Comparison of ENCODE assay signal across 1 cellular context in genomic region chr3:15602146-15602536, GRCh38.
A peak's percentile ranks its signal among the peaks of the same experiment; 100 is the strongest.
TF ChIP-seq lines count a peak whose summit lies in the region.

No MANE protein-coding gene starts in this region.

TF ChIP-seq in HEK293, 187 proteins besides CTCF, POLR2A, EP300 and RAD21 (continued from another document):
- no peak for TF ChIP-seq PRDM4 (tag by site-specific recombination; IDR thresholded peaks at IDR 0.05)
- peak; percentile 98 for TF ChIP-seq ZNF600 (tag by site-specific recombination; IDR thresholded peaks at IDR 0.05)
- TF ChIP-seq ZNF701 (tag by site-specific recombination; IDR thresholded peaks at IDR 0.05) = no peak
- TF ChIP-seq ZNF335 (tag by site-specific recombination; conservative IDR thresholded peaks at IDR 0.05) = peak; percentile 15
- no peak for TF ChIP-seq ZNF2 (tag by site-specific recombination; IDR thresholded peaks at IDR 0.05)
- TF ChIP-seq KLF7 (tag by site-specific recombination; IDR thresholded peaks at IDR 0.05; ENCODE audit: borderline replicate concordance) = 0 out of 2 replicates have a peak, but pooled peaks have one; percentile 56
- no peak for TF ChIP-seq ZNF624 (tag by site-specific recombination; IDR thresholded peaks at IDR 0.05)
- no peak for TF ChIP-seq ZNF132 (tag by site-specific recombination; IDR thresholded peaks at IDR 0.05; ENCODE audit: borderline replicate concordance)
- TF ChIP-seq, protein P1, sequence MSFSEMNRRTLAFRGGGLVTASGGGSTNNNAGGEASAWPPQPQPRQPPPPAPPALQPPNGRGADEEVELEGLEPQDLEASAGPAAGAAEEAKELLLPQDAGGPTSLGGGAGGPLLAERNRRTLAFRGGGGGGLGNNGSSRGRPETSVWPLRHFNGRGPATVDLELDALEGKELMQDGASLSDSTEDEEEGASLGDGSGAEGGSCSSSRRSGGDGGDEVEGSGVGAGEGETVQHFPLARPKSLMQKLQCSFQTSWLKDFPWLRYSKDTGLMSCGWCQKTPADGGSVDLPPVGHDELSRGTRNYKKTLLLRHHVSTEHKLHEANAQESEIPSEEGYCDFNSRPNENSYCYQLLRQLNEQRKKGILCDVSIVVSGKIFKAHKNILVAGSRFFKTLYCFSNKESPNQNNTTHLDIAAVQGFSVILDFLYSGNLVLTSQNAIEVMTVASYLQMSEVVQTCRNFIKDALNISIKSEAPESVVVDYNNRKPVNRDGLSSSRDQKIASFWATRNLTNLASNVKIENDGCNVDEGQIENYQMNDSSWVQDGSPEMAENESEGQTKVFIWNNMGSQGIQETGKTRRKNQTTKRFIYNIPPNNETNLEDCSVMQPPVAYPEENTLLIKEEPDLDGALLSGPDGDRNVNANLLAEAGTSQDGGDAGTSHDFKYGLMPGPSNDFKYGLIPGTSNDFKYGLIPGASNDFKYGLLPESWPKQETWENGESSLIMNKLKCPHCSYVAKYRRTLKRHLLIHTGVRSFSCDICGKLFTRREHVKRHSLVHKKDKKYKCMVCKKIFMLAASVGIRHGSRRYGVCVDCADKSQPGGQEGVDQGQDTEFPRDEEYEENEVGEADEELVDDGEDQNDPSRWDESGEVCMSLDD (tag by site-specific recombination; IDR thresholded peaks at IDR 0.05) = no peak
